12 cellular contexts compared by ENCODE assay signal in the genomic region with DNA sequence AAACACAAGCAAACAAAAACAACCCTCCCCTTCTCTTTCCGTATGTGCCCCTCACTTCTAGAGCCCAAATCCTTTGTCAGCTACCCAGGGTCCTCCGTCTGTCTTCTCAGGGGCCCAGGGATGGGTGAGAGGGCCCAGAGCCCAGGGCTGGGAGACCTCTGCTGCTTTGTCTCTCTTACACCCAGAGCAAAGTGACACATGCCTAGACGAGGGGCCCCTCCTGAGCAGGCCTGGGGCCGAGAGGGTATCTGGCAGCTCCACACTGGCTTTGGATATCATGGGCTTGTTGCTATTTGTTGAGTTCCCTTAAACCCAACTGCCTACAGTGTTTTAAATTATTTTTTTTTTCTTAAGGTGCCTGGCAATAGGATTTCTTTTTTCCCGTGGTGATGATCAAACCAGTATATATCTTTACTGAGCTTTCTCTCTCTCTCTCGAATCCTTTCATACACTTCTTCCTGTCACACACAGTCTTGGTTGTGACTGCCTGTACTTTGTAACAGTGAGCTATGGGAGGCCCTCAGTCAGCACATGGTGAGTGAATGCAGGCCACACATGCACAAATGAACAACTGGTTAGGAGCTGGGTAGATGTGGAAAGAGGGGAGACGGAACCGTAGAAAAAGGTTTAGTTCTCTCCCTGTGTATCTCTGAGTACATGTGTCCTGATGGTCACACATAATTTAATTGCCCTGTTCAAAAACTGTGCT.
"Had no signal": no experiment of that assay in that cellular context is flagged by ENCODE, and none has a peak within 500 bp of the region (broad histone marks: within the 10 kb centered on the region; RNA-seq: fewer than 3 reads in every experiment).

No MANE protein-coding gene starts in this region.

- H3K4me3 ChIP-seq: colonic mucosa, lower lobe of right lung had no signal

- H3K4me1 ChIP-seq: colonic mucosa had no signal

- H3K27me3 ChIP-seq: colonic mucosa had no signal

- H3K36me3 ChIP-seq: colonic mucosa, lower lobe of right lung, neutrophil had no signal

- DNase-seq: activated CD4-positive, alpha-beta T cell treated with anti-CD3 and anti-CD28 coated beads, Interleukin-2, amount 50 U/mL, for 4 hours; activated CD4-positive, CD25-positive, alpha-beta regulatory T cell treated with anti-CD3 and anti-CD28 coated beads, Interleukin-2, amount 50 U/mL, for 72 hours; activated gamma-delta T cell treated with Interleukin-2 at 50 U/mL for 16 hours; activated naive CD8-positive, alpha-beta T cell treated with anti-CD3 and anti-CD28 coated beads for 36 hours; activated T-cell treated with anti-CD3 and anti-CD28 coated beads, Interleukin-2, amount 50 U/mL, for 48 hours; anterior cingulate cortex; colonic mucosa; lower lobe of right lung; midbrain; stimulated activated CD4-positive, alpha-beta T cell treated with anti-CD3 and anti-CD28 coated beads, Interleukin-15, amount 100 ng/mL, for 24 hours; stimulated activated CD4-positive, alpha-beta T cell treated with anti-CD3 and anti-CD28 coated beads, Interleukin-4, amount 100 ng/mL, for 4 hours had no signal

- H3K9me3 ChIP-seq: colonic mucosa, lower lobe of right lung, neutrophil had no signal

- H3K27ac ChIP-seq: colonic mucosa, lower lobe of right lung, neutrophil had no signal
